Comparison of ENCODE assay signal across 28 cellular contexts in the genomic region with DNA sequence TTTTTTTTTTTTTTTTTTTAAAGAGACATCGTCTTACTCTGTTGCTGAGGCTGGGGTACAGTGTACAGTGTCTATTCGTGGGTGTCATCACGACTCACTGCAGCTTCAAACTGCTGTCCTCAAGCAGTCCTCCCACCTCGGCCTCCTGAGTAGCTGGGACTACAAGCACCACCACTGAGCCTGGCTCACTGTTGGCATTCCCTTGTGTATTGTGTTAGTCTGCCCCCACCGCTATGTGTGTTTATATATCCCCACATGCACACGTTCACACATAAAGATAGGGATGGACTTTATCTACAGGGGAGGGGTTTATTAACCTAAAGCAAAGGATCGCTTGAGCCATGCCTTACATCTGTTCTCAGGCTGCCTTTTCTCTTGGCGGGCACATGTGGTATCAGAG.
DNase-seq lines count a peak whose midpoint lies in the region; ATAC-seq and TF ChIP-seq lines count a peak whose summit lies in the region.
"Had no signal": no experiment of that assay in that cellular context is flagged by ENCODE, and none has a peak within 500 bp of the region (broad histone marks: within the 10 kb centered on the region; RNA-seq: fewer than 3 reads in every experiment).

No MANE protein-coding gene starts in this region.

- H4K20me1 ChIP-seq in smooth muscle cell (ENCODE audit: low read depth) = peaks cover 19% of the 10 kb centered on the region

- peak overlapping the region; percentile 38 for H3K9ac ChIP-seq in smooth muscle cell (ENCODE audit: low read depth)
- H3K9ac ChIP-seq: GM23248 had no signal

- H3K79me2 ChIP-seq in smooth muscle cell (ENCODE audit: low read depth) = no peaks in the 10 kb centered on the region

- H3K27me3 ChIP-seq in smooth muscle cell (ENCODE audit: low read depth) = no peaks in the 10 kb centered on the region
- H3K27me3 ChIP-seq: SJCRH30 had no signal

- peaks cover 33% of the 10 kb centered on the region for H3F3A ChIP-seq in smooth muscle cell (ENCODE audit: low read depth)

- H3K9me3 ChIP-seq in HEK293 (ENCODE audit: control insufficient read depth, insufficient read depth, low read depth, low read length) = no peaks in the 10 kb centered on the region
- H3K9me3 ChIP-seq in smooth muscle cell (replicated peaks; ENCODE audit: low read depth) = no peaks in the 10 kb centered on the region
- H3K9me3 ChIP-seq: SJCRH30 had no signal

- no peak overlapping the region for H3K4me2 ChIP-seq in smooth muscle cell

- ATAC-seq in HG03378 (IDR thresholded peaks at IDR 0.05; ENCODE audit: unreplicated experiment) = no peak
- ATAC-seq: PC-3 had no signal

- DNase-seq in mesenteric fat pad (ENCODE audit: low spot score) (peak; percentile 57), smooth muscle cell (lab: John Stamatoyannopoulos, UW; ENCODE audit: unreplicated experiment) (no peak), GM19238 (ENCODE audit: insufficient read length, low spot score) (no peak), dedifferentiated amniotic fluid mesenchymal stem cell (ENCODE audit: extremely low spot score) (no peak)
- no peak for DNase-seq in stimulated activated CD4-positive, alpha-beta T cell treated with anti-CD3 and anti-CD28 coated beads, Interleukin-2, amount 100 ng/mL, for 24 hours
- DNase-seq: C1 segment of cervical spinal cord; CD4-positive, alpha-beta memory T cell; COR-L47; DMS53; EL; GF-D8; GM23248; H7; HFFc6; KBM-7; MV-4-11; NCI-H1105; NCI-H1436 treated with DMSO at 0.1 percent for 48 hours; NCI-H1930; NCI-H2107; NCI-H446; NCI-H524 treated with DMSO at 0.1 percent for 48 hours; NCI-H774; PC-3; SJCRH30 had no signal

- no peak overlapping the region for H2AFZ ChIP-seq in smooth muscle cell (ENCODE audit: low read depth)
- H2AFZ ChIP-seq: GM23248 had no signal

- H3K36me3 ChIP-seq in HEK293 (ENCODE audit: control insufficient read depth in 2 of 2, insufficient read depth in 1 of 2, low read length in 2 of 2) = peaks cover 24 to 82% of the 10 kb centered on the region in 2 experiments
- H3K36me3 ChIP-seq in smooth muscle cell (ENCODE audit: low read depth) = peaks cover 8% of the 10 kb centered on the region

- CTCF ChIA-PET in HEK293 (lab: Yijun Ruan, JAX) = no interaction called here

- TF ChIP-seq CTCF in HEK293 (tag by site-specific recombination; IDR thresholded peaks at IDR 0.05) = no peak
- no peak for TF ChIP-seq CTCF in smooth muscle cell (IDR thresholded peaks at IDR 0.05; ENCODE audit: borderline replicate concordance, insufficient read depth, poor library complexity, severe bottlenecking)

- 63% methylated on average over 8 of the region's 8 CpGs for WGBS in smooth muscle cell (ENCODE audit: low lambda C conversion rate)

- no peak overlapping the region for H3K4me3 ChIP-seq in HEK293 (ENCODE audit: low read depth, low read length)
- H3K4me3 ChIP-seq in smooth muscle cell = no peak overlapping the region
- H3K4me3 ChIP-seq: GM23248, SJCRH30 had no signal

- H3K4me1 ChIP-seq in HEK293 (ENCODE audit: control insufficient read depth, insufficient read depth, low read length) = 0 out of 2 replicates have a peak, but pooled peaks cover 2% of the 10 kb centered on the region
- peaks cover 9% of the 10 kb centered on the region for H3K4me1 ChIP-seq in smooth muscle cell (ENCODE audit: low read depth)
- H3K4me1 ChIP-seq: SJCRH30 had no signal

- H3K27ac ChIP-seq in HEK293 (ENCODE audit: extremely low read depth, low read depth, low read length) (no peak overlapping the region), cingulate gyrus (ENCODE audit: low read depth, low read length) (peak overlapping the region; percentile 39), smooth muscle cell (ENCODE audit: low read depth) (peak overlapping the region; percentile 87)
- H3K27ac ChIP-seq: GM23248, SJCRH30 had no signal

- POLR2A ChIA-PET in HEK293 (lab: Yijun Ruan, JAX) = no interaction called here

TF ChIP-seq in HEK293, 187 proteins besides CTCF, POLR2A, EP300 and RAD21 (continues in another document):
- TF ChIP-seq ZBTB26 (tag by site-specific recombination; optimal IDR thresholded peaks at IDR 0.05) = no peak
- no peak for TF ChIP-seq ZFHX2 (tag by site-specific recombination; conservative IDR thresholded peaks at IDR 0.05)
- TF ChIP-seq, protein P1, sequence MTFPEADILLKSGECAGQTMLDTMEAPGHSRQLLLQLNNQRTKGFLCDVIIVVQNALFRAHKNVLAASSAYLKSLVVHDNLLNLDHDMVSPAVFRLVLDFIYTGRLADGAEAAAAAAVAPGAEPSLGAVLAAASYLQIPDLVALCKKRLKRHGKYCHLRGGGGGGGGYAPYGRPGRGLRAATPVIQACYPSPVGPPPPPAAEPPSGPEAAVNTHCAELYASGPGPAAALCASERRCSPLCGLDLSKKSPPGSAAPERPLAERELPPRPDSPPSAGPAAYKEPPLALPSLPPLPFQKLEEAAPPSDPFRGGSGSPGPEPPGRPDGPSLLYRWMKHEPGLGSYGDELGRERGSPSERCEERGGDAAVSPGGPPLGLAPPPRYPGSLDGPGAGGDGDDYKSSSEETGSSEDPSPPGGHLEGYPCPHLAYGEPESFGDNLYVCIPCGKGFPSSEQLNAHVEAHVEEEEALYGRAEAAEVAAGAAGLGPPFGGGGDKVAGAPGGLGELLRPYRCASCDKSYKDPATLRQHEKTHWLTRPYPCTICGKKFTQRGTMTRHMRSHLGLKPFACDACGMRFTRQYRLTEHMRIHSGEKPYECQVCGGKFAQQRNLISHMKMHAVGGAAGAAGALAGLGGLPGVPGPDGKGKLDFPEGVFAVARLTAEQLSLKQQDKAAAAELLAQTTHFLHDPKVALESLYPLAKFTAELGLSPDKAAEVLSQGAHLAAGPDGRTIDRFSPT (tag by site-specific recombination; IDR thresholded peaks at IDR 0.05) = no peak
- TF ChIP-seq EGR2 (tag by site-specific recombination; IDR thresholded peaks at IDR 0.05; ENCODE audit: low read depth) = peak; percentile 48
- no peak for TF ChIP-seq REST (tag by site-specific recombination; IDR thresholded peaks at IDR 0.05)
- no peak for TF ChIP-seq ZNF175 (tag by site-specific recombination; IDR thresholded peaks at IDR 0.05)
- TF ChIP-seq PRDM6 (tag by site-specific recombination; IDR thresholded peaks at IDR 0.05) = no peak
- TF ChIP-seq KLF7 (tag by site-specific recombination; IDR thresholded peaks at IDR 0.05; ENCODE audit: borderline replicate concordance) = no peak
- TF ChIP-seq ZIC2 (tag by site-specific recombination; IDR thresholded peaks at IDR 0.05) = peak; percentile 81
- TF ChIP-seq YY1 (tag by site-specific recombination; IDR thresholded peaks at IDR 0.05) = no peak
- TF ChIP-seq ZNF560 (tag by site-specific recombination; IDR thresholded peaks at IDR 0.05; ENCODE audit: borderline replicate concordance) = no peak
